In genomic region chr14:50039734-50040400, GRCh38 we compare ENCODE assay signal across 8 cellular contexts.
DNase-seq lines count a peak whose midpoint lies in the region; ATAC-seq, FAIRE-seq and TF ChIP-seq lines count a peak whose summit lies in the region.

No MANE protein-coding gene starts in this region.

- H3K18ac ChIP-seq in trophoblast cell (ENCODE audit: low read length), result peak overlapping the region; percentile 97

- peaks cover 62% of the 10 kb centered on the region for H3K79me1 ChIP-seq in trophoblast cell (ENCODE audit: low read length)

- peak overlapping the region; percentile 20 for H3K4me2 ChIP-seq in trophoblast cell (ENCODE audit: low read length)

- no CpG with 5 or more reads among the region's 9 CpGs for WGBS in trophoblast cell (ENCODE audit: extremely low coverage, insufficient coverage, insufficient read length)

- intact Hi-C loops in kidney (cut with DNase I), result no loop called here

- peak overlapping the region; percentile 78 for H2AFZ ChIP-seq in trophoblast cell (ENCODE audit: insufficient read depth, low read length, poor library complexity)

- H2BK120ac ChIP-seq in trophoblast cell (ENCODE audit: insufficient read depth, low read length, poor library complexity), result peak overlapping the region; percentile 100

- no peak for TF ChIP-seq CTCF in kidney (IDR thresholded peaks at IDR 0.05; ENCODE audit: borderline replicate concordance, extremely low read depth, insufficient read depth)

- peak overlapping the region; percentile 94 for H4K8ac ChIP-seq in trophoblast cell (ENCODE audit: low read depth, low read length)

- peak overlapping the region; percentile 81 for H3K14ac ChIP-seq in trophoblast cell (ENCODE audit: low read length)

- H3K27ac ChIP-seq in trophoblast cell (ENCODE audit: low read depth, low read length), result peak overlapping the region; percentile 87
- no peak overlapping the region for H3K27ac ChIP-seq in kidney (ENCODE audit: low read depth in 2 of 2, low read length in 2 of 2)

- H3K9me3 ChIP-seq in trophoblast cell (ENCODE audit: insufficient read depth, low read depth, low read length) (peaks cover 2% of the 10 kb centered on the region), kidney (ENCODE audit: control insufficient read depth in 1 of 2, low read length in 2 of 2) (no peaks in the 10 kb centered on the region)

- ATAC-seq in HG03108 (IDR thresholded peaks at IDR 0.05; ENCODE audit: unreplicated experiment), result no peak

- FAIRE-seq in HTR-8/SVneo (lab: Jason Lieb, UNC) (no peak), kidney (lab: Jason Lieb, UNC) (no peak)

- H3K27me3 ChIP-seq in trophoblast cell (ENCODE audit: insufficient read depth, low read length), result no peaks in the 10 kb centered on the region

- H3K4me3 ChIP-seq in trophoblast cell (ENCODE audit: low read depth, low read length) (no peak overlapping the region), kidney (ENCODE audit: low read length in 2 of 2) (no peak overlapping the region)

- H3K79me2 ChIP-seq in trophoblast cell (ENCODE audit: control insufficient read depth, insufficient read depth, low read length, poor library complexity), result peaks cover 14% of the 10 kb centered on the region

- peak overlapping the region; percentile 46 for H4K12ac ChIP-seq in trophoblast cell (ENCODE audit: low read depth, low read length)

- no peaks in the 10 kb centered on the region for H3K36me3 ChIP-seq in trophoblast cell (ENCODE audit: control insufficient read depth in 1 of 2, insufficient read depth in 2 of 2, low read length in 2 of 2)
- no peaks in the 10 kb centered on the region for H3K36me3 ChIP-seq in kidney (ENCODE audit: control insufficient read depth in 1 of 2, insufficient read depth in 2 of 2, low read length in 2 of 2)

- H2BK12ac ChIP-seq in trophoblast cell (ENCODE audit: low read length), result peak overlapping the region; percentile 98

- peak overlapping the region; percentile 98 for H2BK5ac ChIP-seq in trophoblast cell (ENCODE audit: low read depth, low read length, poor library complexity)

- H3K9ac ChIP-seq in trophoblast cell (ENCODE audit: low read length) (no peak overlapping the region), kidney (ENCODE audit: low read length in 2 of 2) (no peak overlapping the region)

- peak overlapping the region; percentile 95 for H4K91ac ChIP-seq in trophoblast cell (ENCODE audit: low read depth, low read length)

- peak overlapping the region; percentile 86 for H2AK5ac ChIP-seq in trophoblast cell (ENCODE audit: low read length)

- no peak overlapping the region for H3K23ac ChIP-seq in trophoblast cell (ENCODE audit: low read length)

- peaks cover 41 to 63% of the 10 kb centered on the region in 2 experiments for H3K4me1 ChIP-seq in trophoblast cell (ENCODE audit: control insufficient read depth in 1 of 2, insufficient read depth in 2 of 2, low read length in 2 of 2)
- H3K4me1 ChIP-seq in kidney (ENCODE audit: control insufficient read depth in 1 of 2, insufficient read depth in 1 of 2, low read depth in 1 of 2, low read length in 2 of 2), result peaks cover 14% of the 10 kb centered on the region in 2 donors

- DNase-seq in EL (peak; percentile 52), NOMO-1 treated with dmso at 0.1 percent for 144 hours (lab: John Stamatoyannopoulos, UW; ENCODE audit: unreplicated experiment) (peak; percentile 31), dermis blood vessel endothelial cell (peak; percentile 21), trophoblast cell (peak; percentile 95 to 97), HTR-8/SVneo (ENCODE audit: insufficient read length, low spot score) (no peak), kidney (no peak), NCI-H748 treated with DMSO at 0.1 percent for 48 hours (lab: John Stamatoyannopoulos, UW) (no peak)

- H3K4ac ChIP-seq in trophoblast cell (ENCODE audit: low read depth, low read length), result peak overlapping the region; percentile 82

Comparison
In these comparisons a context has a peak if more than half of its experiments do, and no peak if none do; other contexts are left out.
1. DNase-seq: peak in EL (single experiment), NOMO-1 treated with dmso at 0.1 percent for 144 hours (single experiment), dermis blood vessel endothelial cell (single experiment) and trophoblast cell (2 of 2); none in HTR-8/SVneo (single experiment), kidney (single experiment) and NCI-H748 treated with DMSO at 0.1 percent for 48 hours (single experiment).